1 cellular context compared by ENCODE assay signal in genomic region chr1:151968791-151969399, GRCh38.
TF ChIP-seq lines count a peak whose summit lies in the region.

No MANE protein-coding gene starts in this region.

TF ChIP-seq in GM23338, 12 proteins besides CTCF, POLR2A, EP300 and RAD21:
- TF ChIP-seq NANOG (IDR thresholded peaks at IDR 0.05; ENCODE audit: borderline replicate concordance) (no peak), EZH2phosphoT487 (IDR thresholded peaks at IDR 0.05; ENCODE audit: unreplicated experiment) (no peak), STAT1 (IDR thresholded peaks at IDR 0.05; ENCODE audit: unreplicated experiment) (no peak), ZNF114 (CRISPR knock-in tag; IDR thresholded peaks at IDR 0.05) (no peak), ETS1 (IDR thresholded peaks at IDR 0.05) (no peak)
TF ChIP-seq in GM23338: peak in this region for 0.
